In the genomic region with DNA sequence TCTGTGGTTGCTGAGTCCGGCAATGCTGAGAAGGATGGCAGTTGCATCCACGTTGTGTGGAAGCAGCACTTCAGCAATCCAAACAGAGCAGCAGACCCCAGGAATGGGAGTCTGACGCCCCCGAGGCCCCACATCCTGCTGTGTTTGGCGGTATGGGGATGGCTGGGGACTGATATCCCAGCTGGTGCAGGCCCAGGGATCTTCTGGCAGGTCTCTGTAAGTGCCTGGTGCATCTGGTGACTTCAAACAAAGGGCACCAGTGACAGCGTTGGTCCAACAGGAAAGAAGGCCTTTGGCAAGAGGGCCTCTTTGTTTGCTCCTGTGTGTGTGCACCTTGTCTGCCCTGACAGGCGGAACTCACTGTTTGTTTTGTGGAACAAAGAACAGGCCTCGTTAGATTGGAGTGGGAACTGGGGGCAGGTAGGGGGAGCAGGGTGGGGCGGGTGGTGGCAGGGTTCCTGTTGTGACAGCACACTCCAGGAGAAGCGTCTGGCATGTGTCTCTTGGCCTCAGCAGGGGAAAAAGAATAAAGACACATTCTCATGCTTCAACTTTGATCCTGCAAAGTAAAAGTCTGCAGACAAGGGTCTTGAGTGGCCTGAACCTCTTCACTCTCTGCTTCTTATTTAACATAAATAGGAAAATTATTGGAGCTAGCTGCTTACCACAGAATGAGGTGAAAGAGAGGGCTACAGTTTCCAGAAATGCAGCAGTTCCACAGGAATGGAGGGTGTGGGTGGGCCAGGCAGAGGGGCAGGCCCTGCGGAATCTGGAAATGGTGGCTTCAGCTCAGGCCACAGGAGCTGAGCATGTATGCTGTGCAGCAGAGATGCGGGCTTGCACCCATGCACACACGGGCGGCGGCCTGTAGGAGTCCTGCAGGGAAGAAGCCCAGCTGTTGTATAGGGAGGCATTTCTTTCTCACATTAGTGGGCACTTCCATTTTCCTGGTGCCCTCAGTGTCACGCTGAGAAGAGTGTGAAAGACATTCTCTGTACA, we compare ENCODE assay signal across 12 cellular contexts.
DNase-seq lines count a peak whose midpoint lies in the region; ATAC-seq and TF ChIP-seq lines count a peak whose summit lies in the region.
"Had no signal": no experiment of that assay in that cellular context is flagged by ENCODE, and none has a peak within 500 bp of the region (broad histone marks: within the 10 kb centered on the region; RNA-seq: fewer than 3 reads in every experiment).

No MANE protein-coding gene starts in this region.

- H3K4me3 ChIP-seq in Peyer's patch (no peak overlapping the region), liver (ENCODE audit: low read depth in 1 of 3, low read length in 3 of 3) (no peak overlapping the region), upper lobe of right lung (no peak overlapping the region), Karpas-422 (ENCODE audit: low read length) (no peak overlapping the region)

- H3K36me3 Mint-ChIP-seq in activated CD8-positive, alpha-beta T cell treated with anti-CD3 and anti-CD28 coated beads, Interleukin-2, amount 10 ng/mL, durations not matched to agents 7 days and 5 days (ENCODE audit: low read depth), result no peaks in the 10 kb centered on the region

- ATAC-seq in Right ventricle myocardium inferior, result peak; percentile 69
- peak; percentile 79 for ATAC-seq in upper lobe of right lung
- ATAC-seq in activated CD8-positive, alpha-beta T cell treated with anti-CD3 and anti-CD28 coated beads, Interleukin-2, amount 10 ng/mL, durations not matched to agents 7 days and 5 days, result no peak

- no peaks in the 10 kb centered on the region for H4K20me1 ChIP-seq in Karpas-422 (ENCODE audit: insufficient read depth, low read depth, low read length)

- no peak for TF ChIP-seq CTCF in Peyer's patch (IDR thresholded peaks at IDR 0.05)
- no peak for TF ChIP-seq CTCF in liver (IDR thresholded peaks at IDR 0.05; ENCODE audit: low read depth, low read length, missing input control)
- TF ChIP-seq CTCF in upper lobe of right lung (IDR thresholded peaks at IDR 0.05), result no peak

- H3K27ac Mint-ChIP-seq in activated CD8-positive, alpha-beta T cell treated with anti-CD3 and anti-CD28 coated beads, Interleukin-2, amount 10 ng/mL, durations not matched to agents 7 days and 5 days, result no peak overlapping the region

- H3K9me3 ChIP-seq in Peyer's patch, result no peaks in the 10 kb centered on the region
- no peaks in the 10 kb centered on the region for H3K9me3 ChIP-seq in liver (ENCODE audit: control insufficient read depth in 4 of 4, low read length in 3 of 4)
- no peaks in the 10 kb centered on the region for H3K9me3 ChIP-seq in upper lobe of right lung
- no peaks in the 10 kb centered on the region for H3K9me3 ChIP-seq in Karpas-422 (ENCODE audit: low read length)

- H3K27ac ChIP-seq in Peyer's patch, result peak overlapping the region in 2 of 4 donors; percentile 42 to 55
- H3K27ac ChIP-seq in liver (ENCODE audit: low read depth in 1 of 2, low read length in 2 of 2), result peak overlapping the region; percentile 9 to 25
- peak overlapping the region; percentile 60 for H3K27ac ChIP-seq in upper lobe of right lung
- H3K27ac ChIP-seq in Karpas-422 (ENCODE audit: low read length), result no peak overlapping the region

- TF ChIP-seq POLR2A in Peyer's patch (IDR thresholded peaks at IDR 0.05), result no peak

- no peak overlapping the region for H3K4me2 ChIP-seq in Karpas-422 (ENCODE audit: low read depth, low read length, poor library complexity, severe bottlenecking)

- H2AFZ ChIP-seq in Karpas-422 (ENCODE audit: low read length), result no peak overlapping the region

- no peak for DNase-seq in Right ventricle myocardium inferior (ENCODE audit: missing footprints)
- DNase-seq in cardiac septum (ENCODE audit: low spot score), result no peak
- DNase-seq in Peyer's patch, result peak in 2 of 3 donors; percentile 51 to 55
- DNase-seq in upper lobe of right lung, result no peak
- DNase-seq in activated CD8-positive, alpha-beta T cell treated with anti-CD3 and anti-CD28 coated beads, Interleukin-2, amount 10 ng/mL, durations not matched to agents 7 days and 5 days, result no peak
- DNase-seq in Karpas-422, result no peak
- no peak for DNase-seq in G401 (ENCODE audit: low spot score)
- DNase-seq: activated CD8-positive, alpha-beta memory T cell treated with anti-CD3 and anti-CD28 coated beads, Interleukin-2, amount 50 U/mL, for 48 hours; effector memory CD4-positive, alpha-beta T cell; hippocampal formation; KG1 had no signal

- no peaks in the 10 kb centered on the region for H3K9me3 Mint-ChIP-seq in activated CD8-positive, alpha-beta T cell treated with anti-CD3 and anti-CD28 coated beads, Interleukin-2, amount 10 ng/mL, durations not matched to agents 7 days and 5 days (ENCODE audit: insufficient read depth)

- WGBS in liver, result 64% methylated on average over 16 of the region's 16 CpGs

- intact Hi-C loops in Right ventricle myocardium inferior (cut with DNase I) (no loop called here), cardiac septum (cut with DNase I) (no loop called here), upper lobe of right lung (cut with DNase I) (no loop called here)

- H3K79me2 ChIP-seq in Karpas-422 (ENCODE audit: low read length), result no peaks in the 10 kb centered on the region

- H3K4me1 ChIP-seq in Peyer's patch (no peaks in the 10 kb centered on the region), liver (ENCODE audit: control insufficient read depth in 4 of 4, insufficient read depth in 4 of 4, low read length in 3 of 4) (peaks cover 3 to 21% (median 13%) of the 10 kb centered on the region in 4 donors), upper lobe of right lung (peaks cover 20% of the 10 kb centered on the region), Karpas-422 (ENCODE audit: low read length) (peaks cover 6% of the 10 kb centered on the region)

- H3K9me2 ChIP-seq in Karpas-422 (replicated peaks; ENCODE audit: insufficient read depth, low read length), result no peaks in the 10 kb centered on the region

- H3K27me3 Mint-ChIP-seq in activated CD8-positive, alpha-beta T cell treated with anti-CD3 and anti-CD28 coated beads, Interleukin-2, amount 10 ng/mL, durations not matched to agents 7 days and 5 days (ENCODE audit: low read depth), result peaks cover 4% of the 10 kb centered on the region

- POLR2A ChIA-PET in activated CD8-positive, alpha-beta T cell treated with anti-CD3 and anti-CD28 coated beads, Interleukin-2, amount 10 ng/mL, durations not matched to agents 7 days and 5 days (lab: Charles Lee), result no interaction called here

- H3K27me3 ChIP-seq in Peyer's patch (no peaks in the 10 kb centered on the region), liver (ENCODE audit: control insufficient read depth in 4 of 4, insufficient read depth in 4 of 4, low read length in 3 of 4) (no peaks in the 10 kb centered on the region), upper lobe of right lung (no peaks in the 10 kb centered on the region), Karpas-422 (ENCODE audit: low read length) (no peaks in the 10 kb centered on the region)

- CTCF ChIA-PET in activated CD8-positive, alpha-beta T cell treated with anti-CD3 and anti-CD28 coated beads, Interleukin-2, amount 10 ng/mL, durations not matched to agents 7 days and 5 days (lab: Charles Lee), result no interaction called here

- H3K36me3 ChIP-seq in Peyer's patch (no peaks in the 10 kb centered on the region), liver (ENCODE audit: control insufficient read depth in 4 of 4, insufficient read depth in 3 of 4, low read depth in 1 of 4, low read length in 3 of 4) (peaks cover 0 to 6% (median 2%) of the 10 kb centered on the region in 4 donors), upper lobe of right lung (no peaks in the 10 kb centered on the region), Karpas-422 (ENCODE audit: insufficient read depth, low read length) (no peaks in the 10 kb centered on the region)

- peaks cover 7% of the 10 kb centered on the region for H3K4me1 Mint-ChIP-seq in activated CD8-positive, alpha-beta T cell treated with anti-CD3 and anti-CD28 coated beads, Interleukin-2, amount 10 ng/mL, durations not matched to agents 7 days and 5 days (ENCODE audit: low read depth)

- H3K4me3 Mint-ChIP-seq in activated CD8-positive, alpha-beta T cell treated with anti-CD3 and anti-CD28 coated beads, Interleukin-2, amount 10 ng/mL, durations not matched to agents 7 days and 5 days, result no peak overlapping the region

- H3K9ac ChIP-seq in liver (ENCODE audit: low read depth in 1 of 2, low read length in 2 of 2) (no peak overlapping the region), Karpas-422 (ENCODE audit: low read length) (no peak overlapping the region)

- in situ Hi-C loops in G401 (cut with HindIII; ENCODE audit: low sequenced_read_pairs), result no loop called here

- peak; percentile 40 to 48 for TF ChIP-seq RAD21 in liver (IDR thresholded peaks at IDR 0.05)

TF ChIP-seq in liver, 16 proteins besides CTCF, POLR2A, EP300 and RAD21 (continues in another document):
- TF ChIP-seq, protein P1, sequence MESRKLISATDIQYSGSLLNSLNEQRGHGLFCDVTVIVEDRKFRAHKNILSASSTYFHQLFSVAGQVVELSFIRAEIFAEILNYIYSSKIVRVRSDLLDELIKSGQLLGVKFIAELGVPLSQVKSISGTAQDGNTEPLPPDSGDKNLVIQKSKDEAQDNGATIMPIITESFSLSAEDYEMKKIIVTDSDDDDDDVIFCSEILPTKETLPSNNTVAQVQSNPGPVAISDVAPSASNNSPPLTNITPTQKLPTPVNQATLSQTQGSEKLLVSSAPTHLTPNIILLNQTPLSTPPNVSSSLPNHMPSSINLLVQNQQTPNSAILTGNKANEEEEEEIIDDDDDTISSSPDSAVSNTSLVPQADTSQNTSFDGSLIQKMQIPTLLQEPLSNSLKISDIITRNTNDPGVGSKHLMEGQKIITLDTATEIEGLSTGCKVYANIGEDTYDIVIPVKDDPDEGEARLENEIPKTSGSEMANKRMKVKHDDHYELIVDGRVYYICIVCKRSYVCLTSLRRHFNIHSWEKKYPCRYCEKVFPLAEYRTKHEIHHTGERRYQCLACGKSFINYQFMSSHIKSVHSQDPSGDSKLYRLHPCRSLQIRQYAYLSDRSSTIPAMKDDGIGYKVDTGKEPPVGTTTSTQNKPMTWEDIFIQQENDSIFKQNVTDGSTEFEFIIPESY (IDR thresholded peaks at IDR 0.05), result peak; percentile 56
- TF ChIP-seq NR2F2 (IDR thresholded peaks at IDR 0.05), result no peak
- TF ChIP-seq, protein P2, sequence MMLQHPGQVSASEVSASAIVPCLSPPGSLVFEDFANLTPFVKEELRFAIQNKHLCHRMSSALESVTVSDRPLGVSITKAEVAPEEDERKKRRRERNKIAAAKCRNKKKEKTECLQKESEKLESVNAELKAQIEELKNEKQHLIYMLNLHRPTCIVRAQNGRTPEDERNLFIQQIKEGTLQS (IDR thresholded peaks at IDR 0.05), result no peak
- TF ChIP-seq TAF1 (conservative IDR thresholded peaks at IDR 0.05), result no peak
- TF ChIP-seq HNF4A (conservative IDR thresholded peaks at IDR 0.05), result peak; percentile 69 to 79
- peak in 1 of 2 donors; percentile 37 for TF ChIP-seq GABPA (IDR thresholded peaks at IDR 0.05 in 1 of 2, conservative IDR thresholded peaks at IDR 0.05 in 1 of 2)
- TF ChIP-seq YY1 (IDR thresholded peaks at IDR 0.05), result peak; percentile 50
- peak; percentile 29 for TF ChIP-seq HNF4G (IDR thresholded peaks at IDR 0.05)
- TF ChIP-seq SP1 (IDR thresholded peaks at IDR 0.05), result peak; percentile 52
- TF ChIP-seq RXRA (IDR thresholded peaks at IDR 0.05), result peak in 1 of 2 donors; percentile 85

Comparison
In these comparisons a context has a peak if more than half of its experiments do, and no peak if none do; other contexts are left out.
1. DNase-seq: peak in Peyer's patch (2 of 3); none in Right ventricle myocardium inferior (single experiment), cardiac septum (single experiment), upper lobe of right lung (single experiment), activated CD8-positive, alpha-beta T cell treated with anti-CD3 and anti-CD28 coated beads, Interleukin-2, amount 10 ng/mL, durations not matched to agents 7 days and 5 days (single experiment), Karpas-422 (single experiment) and G401 (single experiment).